19 cellular contexts compared by ENCODE assay signal in genomic region chr20:24720957-24721356, GRCh38.
A peak's percentile ranks its signal among the peaks of the same experiment; 100 is the strongest.
DNase-seq lines count a peak whose midpoint lies in the region; ATAC-seq and TF ChIP-seq lines count a peak whose summit lies in the region.
"Had no signal": no experiment of that assay in that cellular context is flagged by ENCODE, and none has a peak within 500 bp of the region (broad histone marks: within the 10 kb centered on the region; RNA-seq: fewer than 3 reads in every experiment).

No MANE protein-coding gene starts in this region.

- H3K4me2 ChIP-seq in osteoblast (ENCODE audit: insufficient read depth, low read length), result no peak overlapping the region
- H3K4me2 ChIP-seq: PC-9 had no signal

- BruUV-seq in Calu3 (replicated peaks; lab: Mats Ljungman, UMichigan), result no TSS peak

- H3K4me3 ChIP-seq in osteoblast (ENCODE audit: insufficient read depth, low read length), result no peak overlapping the region
- H3K4me3 ChIP-seq: K562, PC-9 had no signal

- H3K27me3 Mint-ChIP-seq in natural killer cell (ENCODE audit: low read depth in 2 of 2), result peaks cover 33 to 35% of the 10 kb centered on the region in 2 donors
- peaks cover 58% of the 10 kb centered on the region for H3K27me3 Mint-ChIP-seq in Calu3 (ENCODE audit: unreplicated experiment)

- H3K4me3 Mint-ChIP-seq in natural killer cell (no peak overlapping the region), Calu3 (ENCODE audit: low read depth, unreplicated experiment) (no peak overlapping the region)
- H3K4me3 Mint-ChIP-seq: CD4-positive, CD25-positive, alpha-beta regulatory T cell had no signal

- H3K4me1 ChIP-seq in osteoblast (ENCODE audit: insufficient read depth, low read length), result no peaks in the 10 kb centered on the region

- no peak for ATAC-seq in natural killer cell
- ATAC-seq: K562 had no signal

- H3K27ac ChIP-seq in osteoblast (ENCODE audit: low read depth, low read length), result no peak overlapping the region
- H3K27ac ChIP-seq: PC-9 had no signal

- no peaks in the 10 kb centered on the region for H3K79me2 ChIP-seq in osteoblast (ENCODE audit: insufficient read depth, low read length)

- H3K27ac Mint-ChIP-seq in natural killer cell (no peak overlapping the region), Calu3 (ENCODE audit: unreplicated experiment) (no peak overlapping the region)
- H3K27ac Mint-ChIP-seq: CD4-positive, CD25-positive, alpha-beta regulatory T cell had no signal

- TF ChIP-seq CTCF in natural killer cell (IDR thresholded peaks at IDR 0.05), result no peak
- TF ChIP-seq CTCF in osteoblast (IDR thresholded peaks at IDR 0.05; ENCODE audit: extremely low read depth, low read depth, low read length), result no peak
- TF ChIP-seq CTCF in Calu3 (IDR thresholded peaks at IDR 0.05; ENCODE audit: unreplicated experiment), result no peak

- H3K9me3 ChIP-seq in osteoblast (ENCODE audit: low read depth, low read length), result no peaks in the 10 kb centered on the region
- H3K9me3 ChIP-seq: BE2C had no signal

- CTCF ChIA-PET in Calu3 (lab: Charles Lee), result no interaction called here

- H3K9me3 Mint-ChIP-seq in natural killer cell, result no peaks in the 10 kb centered on the region
- H3K9me3 Mint-ChIP-seq in Calu3 (ENCODE audit: low read depth, unreplicated experiment), result no peaks in the 10 kb centered on the region

- no peaks in the 10 kb centered on the region for H3K36me3 ChIP-seq in osteoblast (ENCODE audit: insufficient read depth, low read length)
- H3K36me3 ChIP-seq: BE2C had no signal

- H3K4me1 Mint-ChIP-seq in natural killer cell (peaks cover 10% of the 10 kb centered on the region in 2 donors), Calu3 (ENCODE audit: low read depth, unreplicated experiment) (no peaks in the 10 kb centered on the region)
- H3K4me1 Mint-ChIP-seq: CD4-positive, CD25-positive, alpha-beta regulatory T cell had no signal

- H3K36me3 Mint-ChIP-seq in natural killer cell (no peaks in the 10 kb centered on the region), Calu3 (ENCODE audit: insufficient read depth, unreplicated experiment) (no peaks in the 10 kb centered on the region)
- H3K36me3 Mint-ChIP-seq: CD4-positive, CD25-positive, alpha-beta regulatory T cell had no signal

- no peaks in the 10 kb centered on the region for H4K20me1 ChIP-seq in osteoblast (ENCODE audit: insufficient read depth, low read length)

- H2AFZ ChIP-seq in osteoblast (ENCODE audit: low read length), result no peak overlapping the region
- H2AFZ ChIP-seq: PC-9 had no signal

- DNase-seq in activated CD8-positive, alpha-beta memory T cell treated with anti-CD3 and anti-CD28 coated beads for 24 hours, result peak; percentile 9
- DNase-seq in activated CD8-positive, alpha-beta memory T cell treated with anti-CD3 and anti-CD28 coated beads, Interleukin-2, amount 50 U/mL, for 48 hours, result no peak
- DNase-seq in NCI-H446 (lab: John Stamatoyannopoulos, UW), result peak; percentile 76 to 93
- peak; percentile 96 for DNase-seq in cerebellar cortex (ENCODE audit: low spot score)
- DNase-seq in natural killer cell, result no peak
- no peak for DNase-seq in T-helper 2 cell
- no peak for DNase-seq in osteoblast (ENCODE audit: insufficient read length, low spot score, missing footprints)
- DNase-seq in Calu3, result no peak
- DNase-seq: BE2C; CD4-positive, CD25-positive, alpha-beta regulatory T cell; COR-L47; DMS53; EL; NCI-H1092 treated with DMSO at 0.1 percent for 48 hours; NCI-H2107; NCI-H226; NCI-H774; PC-9 had no signal

- intact Hi-C loops in natural killer cell (cut with micrococcal nuclease) (no loop called here), Calu3 (cut with micrococcal nuclease; ENCODE audit: unreplicated experiment) (no loop called here)

- H3K27me3 ChIP-seq in osteoblast (ENCODE audit: insufficient read depth, low read length), result peaks cover 3% of the 10 kb centered on the region
- H3K27me3 ChIP-seq: BE2C had no signal

Comparison
In these comparisons a context has a peak if more than half of its experiments do, and no peak if none do; other contexts are left out.
1. DNase-seq: peak in activated CD8-positive, alpha-beta memory T cell treated with anti-CD3 and anti-CD28 coated beads for 24 hours (single experiment), NCI-H446 (2 of 2) and cerebellar cortex (single experiment); none in activated CD8-positive, alpha-beta memory T cell treated with anti-CD3 and anti-CD28 coated beads, Interleukin-2, amount 50 U/mL, for 48 hours (single experiment), natural killer cell (single experiment), T-helper 2 cell (0 of 5), osteoblast (single experiment) and Calu3 (single experiment).